11 cellular contexts compared by ENCODE assay signal in genomic region chr12:53754633-53755261, GRCh38. TPM values are rescaled to one million over a fixed set of nuclear protein-coding genes. Genes with fewer than 3 reads are reported as not detected.
DNase-seq lines count a peak whose midpoint lies in the region; ATAC-seq and TF ChIP-seq lines count a peak whose summit lies in the region.
"Had no signal": no experiment of that assay in that cellular context is flagged by ENCODE, and none has a peak within 500 bp of the region (broad histone marks: within the 10 kb centered on the region; RNA-seq: fewer than 3 reads in every experiment).

No MANE protein-coding gene starts in this region.

- H3K27ac Mint-ChIP-seq in GM23338, result no peak overlapping the region
- H3K27ac Mint-ChIP-seq in CD8-positive, alpha-beta T cell, result no peak overlapping the region
- H3K27ac Mint-ChIP-seq: natural killer cell had no signal

- H3K27ac ChIP-seq in 22Rv1 (peak overlapping the region; percentile 74), GM23338 (ENCODE audit: low read depth) (no peak overlapping the region)
- no peak overlapping the region for H3K27ac ChIP-seq in CD8-positive, alpha-beta T cell (ENCODE audit: low read depth, low read length)
- H3K27ac ChIP-seq: upper lobe of left lung had no signal

- no peaks in the 10 kb centered on the region for H3K79me2 ChIP-seq in GM23338 (replicated peaks; ENCODE audit: insufficient read depth)

- 0 out of 2 replicates have a peak overlapping the region, but pooled peaks have one; percentile 19 for H2AFZ ChIP-seq in GM23338

- H3K4me1 Mint-ChIP-seq in GM23338, result peaks cover 21% of the 10 kb centered on the region
- H3K4me1 Mint-ChIP-seq in CD8-positive, alpha-beta T cell (ENCODE audit: low read depth), result peaks cover 12% of the 10 kb centered on the region

- CTCF ChIA-PET in CD8-positive, alpha-beta T cell (lab: Charles Lee), result interaction anchor here (3.8 to 6.9 kb wide), 2 partner anchors 11 to 52 kb away, joined by 16 to 137 read pairs; no protein-coding TSS in a partner anchor

- no peak for ATAC-seq in GM23338
- ATAC-seq in CD8-positive, alpha-beta T cell, result no peak
- ATAC-seq: natural killer cell had no signal

- no peaks in the 10 kb centered on the region for H3K9me2 ChIP-seq in GM23338 (ENCODE audit: insufficient read depth)

- no peaks in the 10 kb centered on the region for H3K36me3 Mint-ChIP-seq in GM23338 (ENCODE audit: low read depth)
- no peaks in the 10 kb centered on the region for H3K36me3 Mint-ChIP-seq in CD8-positive, alpha-beta T cell
- H3K36me3 Mint-ChIP-seq: natural killer cell had no signal

- TF ChIP-seq CTCF in 22Rv1 (IDR thresholded peaks at IDR 0.05) (no peak), GM23338 (conservative IDR thresholded peaks at IDR 0.05; ENCODE audit: low read depth in 2 of 2) (no peak), foreskin fibroblast (IDR thresholded peaks at IDR 0.05; ENCODE audit: low read depth, low read length) (no peak)
- no peak for TF ChIP-seq CTCF in CD8-positive, alpha-beta T cell (IDR thresholded peaks at IDR 0.05)

- H3F3A ChIP-seq in GM23338 (replicated peaks; ENCODE audit: low read depth), result 0 out of 2 replicates have a peak, but pooled peaks cover 17% of the 10 kb centered on the region

- H4K20me1 ChIP-seq in GM23338 (replicated peaks; ENCODE audit: insufficient read depth), result no peaks in the 10 kb centered on the region

- DNase-seq in GM23338 (ENCODE audit: low spot score), result no peak
- peak; percentile 29 for DNase-seq in RPMI7951 (ENCODE audit: low read depth)
- peak; percentile 41 to 68 for DNase-seq in foreskin fibroblast
- DNase-seq in NCI-H526 (lab: John Stamatoyannopoulos, UW), result no peak
- no peak for DNase-seq in CD8-positive, alpha-beta T cell
- DNase-seq in RPMI8226, result no peak
- DNase-seq in NCI-H1436 (lab: John Stamatoyannopoulos, UW), result no peak
- DNase-seq: GDM1, natural killer cell had no signal

- H3K27me3 Mint-ChIP-seq in GM23338 (ENCODE audit: insufficient read depth, low read depth, poor library complexity), result peaks cover 20% of the 10 kb centered on the region
- H3K27me3 Mint-ChIP-seq in CD8-positive, alpha-beta T cell (ENCODE audit: low read depth), result peaks cover 20% of the 10 kb centered on the region

- no peak overlapping the region for H3K4me3 Mint-ChIP-seq in GM23338
- no peak overlapping the region for H3K4me3 Mint-ChIP-seq in CD8-positive, alpha-beta T cell
- H3K4me3 Mint-ChIP-seq: natural killer cell had no signal

- no peaks in the 10 kb centered on the region; the same call in 2 of the 3 replicates for H3K9me3 Mint-ChIP-seq in GM23338
- no peaks in the 10 kb centered on the region for H3K9me3 Mint-ChIP-seq in CD8-positive, alpha-beta T cell
- H3K9me3 Mint-ChIP-seq: natural killer cell had no signal

- H3K4me1 ChIP-seq in GM23338 (ENCODE audit: insufficient read depth), result peaks cover 58% of the 10 kb centered on the region
- peaks cover 17% of the 10 kb centered on the region for H3K4me1 ChIP-seq in CD8-positive, alpha-beta T cell (ENCODE audit: insufficient read depth, low read length)

- H3K27me3 ChIP-seq in GM23338 (ENCODE audit: insufficient read depth), result peaks cover 93% of the 10 kb centered on the region
- peaks cover 4% of the 10 kb centered on the region for H3K27me3 ChIP-seq in CD8-positive, alpha-beta T cell (ENCODE audit: insufficient read depth, low read length)

- intact Hi-C loops in CD8-positive, alpha-beta T cell (cut with DNase I, micrococcal nuclease), result no loop called here

- peak overlapping the region; percentile 77 for H3K4me2 ChIP-seq in GM23338

- H3K9me3 ChIP-seq in CD8-positive, alpha-beta T cell (ENCODE audit: low read length), result no peaks in the 10 kb centered on the region
- H3K9me3 ChIP-seq: upper lobe of left lung had no signal

- peak overlapping the region; percentile 14; the same call in 1 of the 2 replicates for H3K4me3 ChIP-seq in GM23338
- H3K4me3 ChIP-seq in foreskin fibroblast (ENCODE audit: low read depth in 1 of 2, low read length in 2 of 2), result no peak overlapping the region
- H3K4me3 ChIP-seq in CD8-positive, alpha-beta T cell (ENCODE audit: low read depth, low read length), result no peak overlapping the region
- H3K4me3 ChIP-seq: upper lobe of left lung had no signal

- POLR2A ChIA-PET in CD8-positive, alpha-beta T cell (lab: Charles Lee), result no interaction called here

- H3K36me3 ChIP-seq in GM23338 (ENCODE audit: insufficient read depth), result no peaks in the 10 kb centered on the region
- no peaks in the 10 kb centered on the region for H3K36me3 ChIP-seq in CD8-positive, alpha-beta T cell (ENCODE audit: insufficient read depth, low read length)
- H3K36me3 ChIP-seq: upper lobe of left lung had no signal

TF ChIP-seq in GM23338, 12 proteins besides CTCF, POLR2A, EP300 and RAD21:
- no peak for TF ChIP-seq JUNB (IDR thresholded peaks at IDR 0.05; ENCODE audit: unreplicated experiment)
- TF ChIP-seq EZH2 (IDR thresholded peaks at IDR 0.05; ENCODE audit: low read depth, unreplicated experiment), result no peak
- no peak for TF ChIP-seq POLR2AphosphoS5 (IDR thresholded peaks at IDR 0.05; ENCODE audit: low read depth)

RNA-seq across cellular contexts. Expression of gene CISTR, which starts 3.0 kb away (rescaled TPM):
- total RNA-seq in GM23338 (2014; rRNA removed; shearing (Covaris generic)), result not detected in 2 replicates
- not detected in 2 replicates for polyA plus RNA-seq in GM23338 (2016; fragmentation: Nextera tagmentation; extraction: Ambion mirVana)
- total RNA-seq in RPMI7951 (2014; rRNA removed; shearing (Covaris generic)), result not detected in 2 replicates
- not detected for total RNA-seq in CD8-positive, alpha-beta T cell
- total RNA-seq: natural killer cell, upper lobe of left lung had no signal

RNA-seq across cellular contexts. Expression of gene CALCOCO1, which starts 27.5 kb away (rescaled TPM):
- 20.4 and 21.3 TPM in 2 replicates for total RNA-seq in GM23338 (2014; rRNA removed; shearing (Covaris generic))
- 4.6 and 6.5 TPM in 2 replicates for polyA plus RNA-seq in GM23338 (2016; fragmentation: Nextera tagmentation; extraction: Ambion mirVana)
- total RNA-seq in RPMI7951 (2014; rRNA removed; shearing (Covaris generic)), result 27.4 and 47.0 TPM in 2 replicates
- total RNA-seq in CD8-positive, alpha-beta T cell, result 10 to 100 TPM; 49.2 to 49.5 TPM

Comparison
In these comparisons a context has a peak if more than half of its experiments do, and no peak if none do; other contexts are left out.
1. DNase-seq: peak in RPMI7951 (single experiment) and foreskin fibroblast (2 of 2); none in GM23338 (single experiment), NCI-H526 (0 of 2), CD8-positive, alpha-beta T cell (0 of 7), RPMI8226 (single experiment) and NCI-H1436 (single experiment).